ENCODE assay signal across 8 cellular contexts in genomic region chr10:79071535-79071923, GRCh38. TPM values are rescaled to one million over a fixed set of nuclear protein-coding genes. Genes with fewer than 3 reads are reported as not detected.
A peak's percentile ranks its signal among the peaks of the same experiment; 100 is the strongest.
DNase-seq lines count a peak whose midpoint lies in the region; ATAC-seq, FAIRE-seq and TF ChIP-seq lines count a peak whose summit lies in the region.

No MANE protein-coding gene starts in this region.

- TF ChIP-seq RAD21 in A549 (conservative IDR thresholded peaks at IDR 0.05 in 1 of 2, IDR thresholded peaks at IDR 0.05 in 1 of 2) = no peak

- intact Hi-C loops in naive thymus-derived CD4-positive, alpha-beta T cell (cut with micrococcal nuclease) = loop anchor here in 1 of 2 donors (2.0 kb wide), 1 partner anchor 171 kb away; no protein-coding TSS in a partner anchor

- H3K9ac ChIP-seq in Loucy (ENCODE audit: low read depth, low read length, poor library complexity, severe bottlenecking) (peak overlapping the region; percentile 98), duodenal mucosa (ENCODE audit: low read depth in 1 of 2, low read length in 2 of 2) (peak overlapping the region; percentile 69 to 96)

- CTCF ChIA-PET in A549 (lab: Yijun Ruan, JAX) = interaction anchor here (1.0 to 34.5 kb wide), 8 partner anchors 9 to 1024 kb away, joined by 3 to 373 read pairs (median 4); no protein-coding TSS in a partner anchor
- CTCF ChIA-PET in naive thymus-derived CD4-positive, alpha-beta T cell (lab: Charles Lee) = no interaction called here

- peak overlapping the region; percentile 91 to 98 for H3K27ac ChIP-seq in A549
- peak overlapping the region; percentile 91 for H3K27ac ChIP-seq in duodenal mucosa (ENCODE audit: low read depth, low read length)
- H3K27ac ChIP-seq in naive thymus-derived CD4-positive, alpha-beta T cell (ENCODE audit: low read depth, low read length) = no peak overlapping the region

- no peak overlapping the region for H2AFZ ChIP-seq in Loucy (ENCODE audit: low read length)

- H3K9me3 ChIP-seq in A549 (no peaks in the 10 kb centered on the region), Loucy (ENCODE audit: insufficient read depth, low read depth, low read length) (no peaks in the 10 kb centered on the region), duodenal mucosa (ENCODE audit: control insufficient read depth in 1 of 2, low read length in 2 of 2) (no peaks in the 10 kb centered on the region)
- no peaks in the 10 kb centered on the region for H3K9me3 ChIP-seq in naive thymus-derived CD4-positive, alpha-beta T cell (ENCODE audit: control insufficient read depth in 2 of 3, low read length in 3 of 3)

- H3K4me3 Mint-ChIP-seq in naive thymus-derived CD4-positive, alpha-beta T cell = peak overlapping the region; percentile 81 to 95 (median 85)

- H3K27me3 Mint-ChIP-seq in naive thymus-derived CD4-positive, alpha-beta T cell = peaks cover 0 to 25% (median 0%) of the 10 kb centered on the region in 5 donors

- no peaks in the 10 kb centered on the region for H3K36me3 Mint-ChIP-seq in naive thymus-derived CD4-positive, alpha-beta T cell

- no peak for TF ChIP-seq EP300 in A549 (IDR thresholded peaks at IDR 0.05)

- 23% methylated on average over 8 of the region's 8 CpGs for whole genome bisulfite sequencing in A549 (ENCODE audit: missing lambda C conversion rate)

- ATAC-seq in A549 (no peak), GM19463 (IDR thresholded peaks at IDR 0.05; ENCODE audit: unreplicated experiment) (no peak)
- no peak for ATAC-seq in naive thymus-derived CD4-positive, alpha-beta T cell

- H3K4me1 ChIP-seq in A549 (peaks cover 58% of the 10 kb centered on the region), Loucy (ENCODE audit: insufficient read depth, low read length, poor library complexity, severe bottlenecking) (peaks cover 49% of the 10 kb centered on the region), duodenal mucosa (ENCODE audit: control insufficient read depth in 1 of 2, insufficient read depth in 2 of 2, low read length in 2 of 2) (peaks cover 50 to 64% of the 10 kb centered on the region in 2 donors)
- peaks cover 3 to 10% of the 10 kb centered on the region in 2 donors for H3K4me1 ChIP-seq in naive thymus-derived CD4-positive, alpha-beta T cell (ENCODE audit: control insufficient read depth in 2 of 2, insufficient read depth in 2 of 2, low read length in 2 of 2)

- TF ChIP-seq CTCF in A549 (IDR thresholded peaks at IDR 0.05) = no peak
- TF ChIP-seq CTCF in Loucy (conservative IDR thresholded peaks at IDR 0.05; ENCODE audit: low read length) = no peak

- POLR2A ChIA-PET in A549 (lab: Yijun Ruan, JAX) = interaction anchor here (1.4 kb wide), 2 partner anchors 40 to 98 kb away, joined by 3 to 12 read pairs; no protein-coding TSS in a partner anchor
- POLR2A ChIA-PET in naive thymus-derived CD4-positive, alpha-beta T cell (lab: Charles Lee) = no interaction called here

- DNase-seq in A549 (ENCODE audit: low read depth in 1 of 2, low spot score in 1 of 2) (no peak), NCI-H1048 (lab: John Stamatoyannopoulos, UW) (no peak), NCI-H128 (lab: John Stamatoyannopoulos, UW; ENCODE audit: unreplicated experiment) (no peak)
- no peak for DNase-seq in naive thymus-derived CD4-positive, alpha-beta T cell
- no peak for DNase-seq in effector CD4-positive, alpha-beta T cell

- peaks cover 16 to 57% (median 40%) of the 10 kb centered on the region in 7 donors for H3K4me1 Mint-ChIP-seq in naive thymus-derived CD4-positive, alpha-beta T cell

- no peak for FAIRE-seq in A549 (lab: Jason Lieb, UNC)

- H3K27me3 ChIP-seq in Loucy (ENCODE audit: insufficient read depth, low read length, poor library complexity, severe bottlenecking) (no peaks in the 10 kb centered on the region), duodenal mucosa (ENCODE audit: control insufficient read depth in 1 of 2, insufficient read depth in 2 of 2, low read length in 2 of 2) (no peaks in the 10 kb centered on the region)
- no peaks in the 10 kb centered on the region for H3K27me3 ChIP-seq in naive thymus-derived CD4-positive, alpha-beta T cell (ENCODE audit: control insufficient read depth in 2 of 2, insufficient read depth in 2 of 2, low read length in 2 of 2)

- no peaks in the 10 kb centered on the region for H3K9me2 ChIP-seq in Loucy (replicated peaks; ENCODE audit: low read depth, low read length)

- H4K20me1 ChIP-seq in Loucy (ENCODE audit: insufficient read depth, low read length, poor library complexity, severe bottlenecking) = peaks cover 70% of the 10 kb centered on the region

- peak overlapping the region; percentile 96 for H3K4me3 ChIP-seq in A549
- H3K4me3 ChIP-seq in Loucy (ENCODE audit: low read length, poor library complexity, severe bottlenecking) = peak overlapping the region; percentile 88
- peak overlapping the region; percentile 83 to 95 for H3K4me3 ChIP-seq in duodenal mucosa (ENCODE audit: low read depth in 1 of 2, low read length in 2 of 2)
- peak overlapping the region; percentile 34 for H3K4me3 ChIP-seq in naive thymus-derived CD4-positive, alpha-beta T cell (ENCODE audit: low read length)

- H3K9me3 Mint-ChIP-seq in naive thymus-derived CD4-positive, alpha-beta T cell = no peaks in the 10 kb centered on the region

- H3K79me2 ChIP-seq in Loucy (ENCODE audit: insufficient read depth, low read length) = peaks cover 76% of the 10 kb centered on the region

- H3K4me2 ChIP-seq in A549 = peak overlapping the region; percentile 98
- peak overlapping the region; percentile 88 for H3K4me2 ChIP-seq in Loucy (ENCODE audit: low read depth, low read length, poor library complexity, severe bottlenecking)

- no peaks in the 10 kb centered on the region for H3K36me3 ChIP-seq in Loucy (ENCODE audit: insufficient read depth, low read length)
- H3K36me3 ChIP-seq in duodenal mucosa (ENCODE audit: control insufficient read depth in 1 of 2, insufficient read depth in 2 of 2, low read length in 2 of 2) = no peaks in the 10 kb centered on the region
- no peaks in the 10 kb centered on the region for H3K36me3 ChIP-seq in naive thymus-derived CD4-positive, alpha-beta T cell (ENCODE audit: control insufficient read depth in 2 of 3, insufficient read depth in 3 of 3, low read length in 3 of 3)

- H3F3A ChIP-seq in Loucy (ENCODE audit: low read depth) = no peaks in the 10 kb centered on the region

- peak overlapping the region in 8 of 9 donors; percentile 32 to 84 (median 60) for H3K27ac Mint-ChIP-seq in naive thymus-derived CD4-positive, alpha-beta T cell

- TF ChIP-seq POLR2A in A549 (IDR thresholded peaks at IDR 0.05; ENCODE audit: low read length) = no peak

TF ChIP-seq in A549, 52 proteins besides CTCF, POLR2A, EP300 and RAD21:
- TF ChIP-seq FOSB (CRISPR knock-in tag; IDR thresholded peaks at IDR 0.05) (no peak), NPAS2 (CRISPR knock-in tag; IDR thresholded peaks at IDR 0.05; ENCODE audit: borderline replicate concordance) (no peak), BHLHE40 (IDR thresholded peaks at IDR 0.05; ENCODE audit: low read depth, low read length) (no peak), MYC (IDR thresholded peaks at IDR 0.05; ENCODE audit: borderline replicate concordance, low read length) (no peak), CBX8 (IDR thresholded peaks at IDR 0.05) (no peak), E2F6 (IDR thresholded peaks at IDR 0.05; ENCODE audit: borderline replicate concordance, low read depth) (no peak), ELK1 (IDR thresholded peaks at IDR 0.05; ENCODE audit: low read depth, low read length) (no peak), JUNB (IDR thresholded peaks at IDR 0.05) (no peak)
- TF ChIP-seq, protein P1, sequence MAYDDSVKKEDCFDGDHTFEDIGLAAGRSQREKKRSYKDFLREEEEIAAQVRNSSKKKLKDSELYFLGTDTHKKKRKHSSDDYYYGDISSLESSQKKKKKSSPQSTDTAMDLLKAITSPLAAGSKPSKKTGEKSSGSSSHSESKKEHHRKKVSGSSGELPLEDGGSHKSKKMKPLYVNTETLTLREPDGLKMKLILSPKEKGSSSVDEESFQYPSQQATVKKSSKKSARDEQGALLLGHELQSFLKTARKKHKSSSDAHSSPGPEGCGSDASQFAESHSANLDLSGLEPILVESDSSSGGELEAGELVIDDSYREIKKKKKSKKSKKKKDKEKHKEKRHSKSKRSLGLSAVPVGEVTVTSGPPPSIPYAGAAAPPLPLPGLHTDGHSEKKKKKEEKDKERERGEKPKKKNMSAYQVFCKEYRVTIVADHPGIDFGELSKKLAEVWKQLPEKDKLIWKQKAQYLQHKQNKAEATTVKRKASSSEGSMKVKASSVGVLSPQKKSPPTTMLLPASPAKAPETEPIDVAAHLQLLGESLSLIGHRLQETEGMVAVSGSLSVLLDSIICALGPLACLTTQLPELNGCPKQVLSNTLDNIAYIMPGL (CRISPR knock-in tag; IDR thresholded peaks at IDR 0.05; ENCODE audit: borderline replicate concordance) = no peak

RNA-seq across cellular contexts. Expression of gene ZMIZ1, which starts 2.8 kb away (rescaled TPM):
- polyA plus RNA-seq in A549 (2011; rRNA removed) (8.1 and 14.7 TPM in 2 replicates), A549 (2017; fragmentation: RNase III; extraction: RNeasy Plus Mini Kit Qiagen cat#74134 plus additional on column Dnase treatment) (29.1 to 30.3 TPM (median 30.1 TPM) in 3 replicates)
- polyA plus RNA-seq in A549 (2012; cell fraction: cytosol; rRNA removed) = 31.6 and 42.1 TPM in 2 replicates
- 63.3 and 68.3 TPM in 2 replicates for polyA plus RNA-seq in A549 (2012; cell fraction: nucleus; rRNA removed)
- polyA minus RNA-seq in A549 (2011; rRNA and poly(A)+ RNA removed) = 16.1 and 17.8 TPM in 2 replicates
- total RNA-seq in naive thymus-derived CD4-positive, alpha-beta T cell = 10 to 100 TPM; 13.5 to 57.2 (median 24.5) TPM
- 1 to 10 TPM; 1.8 to 4.2 TPM for polyA plus RNA-seq in naive thymus-derived CD4-positive, alpha-beta T cell

Comparison
In these comparisons a context has a peak if more than half of its experiments do, and no peak if none do; other contexts are left out.
1. H3K4me3 ChIP-seq: peak in every context shown above with its lines; median percentile 96 in A549; 89 in duodenal mucosa; 88 in Loucy; 34 in naive thymus-derived CD4-positive, alpha-beta T cell.